Comparison of ENCODE assay signal across 24 cellular contexts in the genomic region with DNA sequence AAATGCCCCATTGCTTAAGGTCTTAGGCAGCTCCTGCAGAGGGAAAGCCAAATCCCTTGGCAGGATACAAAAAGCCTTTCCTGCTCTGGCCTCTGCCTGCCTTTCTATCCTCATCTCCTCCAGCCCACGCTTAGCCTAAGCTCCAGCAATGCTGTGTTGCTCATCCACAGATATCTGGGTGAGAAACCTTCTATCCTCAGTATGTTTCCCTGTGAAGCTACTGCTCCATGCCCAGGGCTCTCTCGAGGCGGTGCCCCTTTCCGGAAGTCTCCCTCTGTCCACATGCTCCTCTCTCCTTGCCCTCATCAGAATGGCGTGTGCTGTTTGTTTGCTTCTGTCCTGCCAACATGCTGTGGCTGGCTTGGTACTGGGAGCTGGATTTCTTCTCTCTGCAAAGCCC. TPM values are rescaled to one million over a fixed set of nuclear protein-coding genes. Genes with fewer than 3 reads are reported as not detected.
DNase-seq lines count a peak whose midpoint lies in the region; ATAC-seq, FAIRE-seq and TF ChIP-seq lines count a peak whose summit lies in the region.
"Had no signal": no experiment of that assay in that cellular context is flagged by ENCODE, and none has a peak within 500 bp of the region (broad histone marks: within the 10 kb centered on the region; RNA-seq: fewer than 3 reads in every experiment).

No MANE protein-coding gene starts in this region.

- peak overlapping the region in 1 of 4 experiments; percentile 6; a peak in 1 of 8 replicates for H3K4me3 ChIP-seq in H1 (ENCODE audit: extremely low read depth in 1 of 4, insufficient read depth in 2 of 4, low read depth in 3 of 4, low read length in 4 of 4)
- H3K4me3 ChIP-seq in psoas muscle, result no peak overlapping the region
- no peak overlapping the region for H3K4me3 ChIP-seq in PC-9
- H3K4me3 ChIP-seq: A549, dorsolateral prefrontal cortex, HAP-1, heart left ventricle, SJSA1, suprapubic skin had no signal

- H3K9ac ChIP-seq in H1 (replicated peaks in 1 of 4; ENCODE audit: extremely low read depth in 1 of 4, low read depth in 3 of 4, low read length in 3 of 4), result no peak overlapping the region

- TF ChIP-seq CTCF in H1 (IDR thresholded peaks at IDR 0.05; ENCODE audit: control extremely low read depth in 1 of 3, insufficient read depth in 1 of 3, low read depth in 1 of 3, low read length in 3 of 3), result no peak
- TF ChIP-seq CTCF in psoas muscle (IDR thresholded peaks at IDR 0.05), result no peak
- TF ChIP-seq CTCF in PC-9 (conservative IDR thresholded peaks at IDR 0.05), result no peak

- H3K27ac ChIP-seq in H1 (ENCODE audit: low read depth, low read length) (no peak overlapping the region), psoas muscle (peak overlapping the region; percentile 2), PC-9 (no peak overlapping the region)
- H3K27ac ChIP-seq: A549, heart left ventricle, SJSA1, suprapubic skin had no signal

- H4K5ac ChIP-seq in H1 (ENCODE audit: insufficient read length, low read depth, low read length), result no peak overlapping the region

- H3K9me3 ChIP-seq in H1 (ENCODE audit: insufficient read depth in 2 of 2, low read depth in 1 of 2, low read length in 1 of 2) (no peaks in the 10 kb centered on the region), psoas muscle (no peaks in the 10 kb centered on the region), PC-9 (ENCODE audit: insufficient read depth, low read depth) (no peaks in the 10 kb centered on the region)
- H3K9me3 ChIP-seq: A549, BE2C, HAP-1, heart left ventricle, SJSA1, suprapubic skin had no signal

- TF ChIP-seq EP300 in H1 (IDR thresholded peaks at IDR 0.05; ENCODE audit: borderline replicate concordance in 1 of 2, low read depth in 2 of 2, low read length in 2 of 2), result no peak

- no peak overlapping the region for H3K23ac ChIP-seq in H1 (ENCODE audit: insufficient read length)

- TF ChIP-seq POLR2A in H1 (IDR thresholded peaks at IDR 0.05; ENCODE audit: control extremely low read depth in 1 of 2, low read depth in 2 of 2, low read length in 2 of 2), result no peak

- H4K91ac ChIP-seq in H1 (replicated peaks; ENCODE audit: insufficient read length, low read length), result peak overlapping the region; percentile 1

- H2BK12ac ChIP-seq in H1 (ENCODE audit: low read depth, low read length), result peak overlapping the region; percentile 56; the same call in 1 of the 2 replicates

- peak overlapping the region; percentile 88 for H2AFZ ChIP-seq in H1 (ENCODE audit: low read length)
- H2AFZ ChIP-seq in PC-9, result no peak overlapping the region

- FAIRE-seq in H1 (lab: Jason Lieb, UNC), result no peak
- FAIRE-seq: A549, astrocyte, HepG2 had no signal

- H3F3A ChIP-seq in PC-9 (ENCODE audit: insufficient read depth, low read depth), result no peaks in the 10 kb centered on the region

- H3K56ac ChIP-seq in H1 (replicated peaks; ENCODE audit: insufficient read length, low read depth, low read length), result no peak overlapping the region

- peak; percentile 17 for DNase-seq in NCI-H510A treated with DMSO at 0.1 percent for 48 hours (lab: John Stamatoyannopoulos, UW)
- DNase-seq in NCI-H510A (lab: John Stamatoyannopoulos, UW), result no peak
- DNase-seq in NCI-H2081 (lab: John Stamatoyannopoulos, UW), result peak; percentile 67 to 87
- no peak for DNase-seq in H1 (ENCODE audit: low read depth in 1 of 2, low spot score in 2 of 2)
- no peak for DNase-seq in psoas muscle
- DNase-seq in NCI-H187 (lab: John Stamatoyannopoulos, UW), result no peak
- no peak for DNase-seq in PC-9
- DNase-seq: activated naive CD8-positive, alpha-beta T cell treated with anti-CD3 and anti-CD28 coated beads for 36 hours; BE2C; DMS79 treated with DMSO at 0.1 percent for 48 hours; heart left ventricle; left cardiac atrium; NCI-H1048; stimulated activated CD4-positive, alpha-beta T cell treated with anti-CD3 and anti-CD28 coated beads, Interleukin-4, amount 100 ng/mL, for 1 hour; T-helper 2 cell had no signal

- H3K14ac ChIP-seq in H1 (ENCODE audit: insufficient read length), result no peak overlapping the region

- 47% methylated on average over 5 of the region's 5 CpGs; no CpG with 5 or more reads in 1 of the 2 experiments for WGBS in H1 (ENCODE audit: extremely low coverage in 1 of 2, insufficient coverage in 1 of 2, insufficient read length in 1 of 2, insufficient replicate concordance in 2 of 2, low coverage in 1 of 2, low lambda C conversion rate in 2 of 2, missing lambda C conversion rate in 1 of 2), 2 experiments
- WGBS in psoas muscle, 3 donors, result 40 to 60% (median 43%) methylated on average over 5 of the region's 5 CpGs

- H3K18ac ChIP-seq in H1 (ENCODE audit: extremely low read depth, low read length), result peak overlapping the region; percentile 49; the same call in 1 of the 2 replicates

- no peaks in the 10 kb centered on the region for H3K23me2 ChIP-seq in H1 (ENCODE audit: low read depth, low read length)

- no peak for TF ChIP-seq RAD21 in H1 (IDR thresholded peaks at IDR 0.05 in 1 of 2, conservative IDR thresholded peaks at IDR 0.05 in 1 of 2; ENCODE audit: low read depth in 2 of 2, low read length in 2 of 2)

- no peak overlapping the region for H2AK5ac ChIP-seq in H1 (ENCODE audit: low read depth, low read length)

- H3K79me2 ChIP-seq in H1 (ENCODE audit: control insufficient read depth in 1 of 2, insufficient read depth in 2 of 2, low read length in 2 of 2) (no peaks in the 10 kb centered on the region), PC-9 (ENCODE audit: low read depth) (no peaks in the 10 kb centered on the region)

- H3K4me1 ChIP-seq in H1 (replicated peaks in 1 of 4; ENCODE audit: control insufficient read depth in 3 of 4, insufficient read depth in 4 of 4, low read length in 3 of 4), result peaks cover 17 to 30% (median 20%) of the 10 kb centered on the region in 4 experiments
- peaks cover 8% of the 10 kb centered on the region for H3K4me1 ChIP-seq in psoas muscle
- no peaks in the 10 kb centered on the region for H3K4me1 ChIP-seq in PC-9 (replicated peaks; ENCODE audit: insufficient read depth)
- H3K4me1 ChIP-seq: SJSA1, suprapubic skin had no signal

- H3K27me3 ChIP-seq in H1 (replicated peaks in 1 of 4; ENCODE audit: control insufficient read depth in 3 of 4, extremely low read depth in 1 of 4, insufficient read depth in 3 of 4, low read length in 3 of 4) (peaks cover 0 to 2% (median under 1%) of the 10 kb centered on the region in 4 experiments; a peak in 2 of 7 replicates), psoas muscle (ENCODE audit: insufficient read depth in 3 of 3, low read length in 2 of 3) (no peaks in the 10 kb centered on the region), PC-9 (ENCODE audit: insufficient read depth, low read depth) (peaks cover 4% of the 10 kb centered on the region; the same call in 1 of the 2 replicates)
- H3K27me3 ChIP-seq: BE2C, dorsolateral prefrontal cortex, SJSA1 had no signal

- CTCF ChIA-PET in H1 (lab: Charles Lee; ENCODE audit: partially characterized antibody) (interaction anchor here (1.9 to 2.7 kb wide), 2 partner anchors 9 to 23 kb away, joined by 5 to 12 read pairs; no protein-coding TSS in a partner anchor), PC-9 (lab: Charles Lee) (no interaction called here)

- peak overlapping the region; percentile 49 to 56 for H3K4me2 ChIP-seq in H1 (ENCODE audit: insufficient read depth in 1 of 2, low read depth in 2 of 2, low read length in 2 of 2)
- no peak overlapping the region for H3K4me2 ChIP-seq in PC-9
- H3K4me2 ChIP-seq: A549 had no signal

- no peak overlapping the region for H2BK120ac ChIP-seq in H1 (replicated peaks; ENCODE audit: low read depth, low read length)

- POLR2A ChIA-PET in H1 (lab: Charles Lee; ENCODE audit: partially characterized antibody), result interaction anchor here (1.1 to 2.0 kb wide), 3 partner anchors 13 to 30 kb away, joined by 3 to 5 read pairs (median 4); no protein-coding TSS in a partner anchor
- POLR2A ChIA-PET in PC-9 (lab: Charles Lee; ENCODE audit: unreplicated experiment), result no interaction called here

- no peak overlapping the region for H3K4ac ChIP-seq in H1 (replicated peaks; ENCODE audit: insufficient read length, low read depth, low read length)

- H2BK15ac ChIP-seq in H1 (ENCODE audit: low read length), result 0 out of 2 replicates have a peak overlapping the region, but pooled peaks have one; percentile 7

- H3K79me1 ChIP-seq in H1 (ENCODE audit: low read depth, low read length), result no peaks in the 10 kb centered on the region

- H2BK20ac ChIP-seq in H1 (ENCODE audit: low read length), result peak overlapping the region; percentile 49

- BruUV-seq in PC-9 (replicated peaks; lab: Mats Ljungman, UMichigan), result no TSS peak

- H3K36me3 ChIP-seq in H1 (ENCODE audit: control insufficient read depth in 2 of 4, insufficient read depth in 4 of 4, low read length in 3 of 4) (no peaks in the 10 kb centered on the region), psoas muscle (ENCODE audit: insufficient read depth in 1 of 2, low read depth in 1 of 2) (no peaks in the 10 kb centered on the region), PC-9 (ENCODE audit: low read depth) (no peaks in the 10 kb centered on the region)
- H3K36me3 ChIP-seq: BE2C, HAP-1, heart left ventricle, SJSA1, suprapubic skin had no signal

- intact Hi-C loops in psoas muscle (cut with DNase I), result no loop called here
- intact Hi-C loops in PC-9 (cut with micrococcal nuclease; ENCODE audit: unreplicated experiment), result no loop called here

- H4K8ac ChIP-seq in H1 (ENCODE audit: extremely low read depth, insufficient read depth, low read length), result no peak overlapping the region

- ATAC-seq in psoas muscle (peak in 1 of 4 donors; percentile 56), GM21515 (IDR thresholded peaks at IDR 0.05; ENCODE audit: unreplicated experiment) (no peak)
- ATAC-seq: heart left ventricle, HepG2, left cardiac atrium had no signal

- no peaks in the 10 kb centered on the region for H3K9me2 ChIP-seq in PC-9 (ENCODE audit: insufficient read depth)

- H4K20me1 ChIP-seq in H1 (replicated peaks in 1 of 2; ENCODE audit: control insufficient read depth in 1 of 2, insufficient read depth in 2 of 2, low read length in 2 of 2) (no peaks in the 10 kb centered on the region), PC-9 (ENCODE audit: insufficient read depth) (no peaks in the 10 kb centered on the region)

- H2BK5ac ChIP-seq in H1 (ENCODE audit: low read depth, low read length), result peak overlapping the region; percentile 64; the same call in 1 of the 2 replicates

RNA-seq across cellular contexts. Expression of a gene that starts 37.1 kb away (rescaled TPM):
- total RNA-seq in H1 (2021; fragmentation: NEBNext Ultra II Directional; extraction: Animal tissue kit (Norgen Biotek cat#: 25700)), result 16.5 and 17.2 TPM in 2 replicates
- polyA plus RNA-seq in H1 (2011; rRNA removed), result 2.4 and 3.5 TPM in 2 replicates
- 4.1 TPM for polyA plus RNA-seq in H1 (2011; cell fraction: cytosol; rRNA removed)
- 2.0 TPM for polyA plus RNA-seq in H1 (2011; cell fraction: nucleus; rRNA removed)
- 3.4 to 7.0 TPM (median 4.6 TPM) in 4 replicates for polyA plus RNA-seq in H1 (2012, experiment 1 of 2)
- polyA plus RNA-seq in H1 (2012, experiment 2 of 2), result 0.58 TPM
- 12.3 TPM for polyA plus RNA-seq in H1 (2013, experiment 1 of 2)
- 13.5 TPM for polyA plus RNA-seq in H1 (2013, experiment 2 of 2)
- 6.1 and 6.3 TPM in 2 replicates for polyA minus RNA-seq in H1 (2011; rRNA and poly(A)+ RNA removed)
- polyA minus RNA-seq in H1 (2011; cell fraction: cytosol; rRNA and poly(A)+ RNA removed), result 6.4 TPM
- polyA minus RNA-seq in H1 (2011; cell fraction: nucleus; rRNA and poly(A)+ RNA removed), result 10.9 TPM
- total RNA-seq in psoas muscle, result 1 to 10 TPM in 3 of 4 donors, under 1 TPM in 1; 0.85 to 2.2 (median 1.6) TPM
- 1 to 10 TPM in 1 of 3 donors, under 1 TPM in 2; 0.53 to 1.2 (median 0.70) TPM for polyA plus RNA-seq in psoas muscle
- total RNA-seq in PC-9 (2021), result 6.7 and 7.4 TPM in 2 replicates

RNA-seq across cellular contexts. Expression of a gene that starts 54.0 kb away (rescaled TPM):
- total RNA-seq in H1 (2021; fragmentation: NEBNext Ultra II Directional; extraction: Animal tissue kit (Norgen Biotek cat#: 25700)), result 56.2 and 58.2 TPM in 2 replicates
- polyA plus RNA-seq in H1 (2011; rRNA removed) (23.5 and 49.6 TPM in 2 replicates), psoas muscle (over 10,000 TPM; 11,314 to 26,656 (median 13,405) TPM)
- 29.2 TPM for polyA plus RNA-seq in H1 (2011; cell fraction: cytosol; rRNA removed)
- polyA plus RNA-seq in H1 (2011; cell fraction: nucleus; rRNA removed), result 34.0 TPM
- polyA plus RNA-seq in H1 (2012, experiment 1 of 2), result 27.7 to 38.9 TPM (median 29.2 TPM) in 4 replicates
- polyA plus RNA-seq in H1 (2012, experiment 2 of 2), result 32.8 TPM
- 60.4 TPM for polyA plus RNA-seq in H1 (2013, experiment 1 of 2)
- polyA plus RNA-seq in H1 (2013, experiment 2 of 2), result 60.9 TPM
- 9.3 and 14.8 TPM in 2 replicates for polyA minus RNA-seq in H1 (2011; rRNA and poly(A)+ RNA removed)
- polyA minus RNA-seq in H1 (2011; cell fraction: cytosol; rRNA and poly(A)+ RNA removed), result 31.8 TPM
- 13.7 TPM for polyA minus RNA-seq in H1 (2011; cell fraction: nucleus; rRNA and poly(A)+ RNA removed)
- total RNA-seq in psoas muscle (over 10,000 TPM in 3 of 4 donors, 1,000 to 10,000 TPM in 1; 8,109 to 28,566 (median 18,858) TPM), PC-9 (2021) (not detected in 2 replicates)
- total RNA-seq: activated naive CD8-positive, alpha-beta T cell treated with anti-CD3 and anti-CD28 coated beads for 36 hours; activated T-helper 17 cell treated with anti-CD3 and anti-CD28 coated beads, Interleukin-2, amount 50 U/mL, for 72 hours; SJSA1 had no signal

Comparison
In these comparisons a context has a peak if more than half of its experiments do, and no peak if none do; other contexts are left out.
1. DNase-seq: peak in NCI-H510A treated with DMSO at 0.1 percent for 48 hours (single experiment) and NCI-H2081 (2 of 2); none in NCI-H510A (single experiment), H1 (0 of 2), psoas muscle (0 of 2), NCI-H187 (0 of 2) and PC-9 (0 of 2).
2. RNA of a gene that starts 54.0 kb away (total RNA-seq): 8,109 to 28,566 TPM in psoas muscle; 56.2 to 58.2 TPM in H1 and not detected in PC-9; every median in the first group is over 100 times any median in the second.